17 cellular contexts compared by ENCODE assay signal in the genomic region with DNA sequence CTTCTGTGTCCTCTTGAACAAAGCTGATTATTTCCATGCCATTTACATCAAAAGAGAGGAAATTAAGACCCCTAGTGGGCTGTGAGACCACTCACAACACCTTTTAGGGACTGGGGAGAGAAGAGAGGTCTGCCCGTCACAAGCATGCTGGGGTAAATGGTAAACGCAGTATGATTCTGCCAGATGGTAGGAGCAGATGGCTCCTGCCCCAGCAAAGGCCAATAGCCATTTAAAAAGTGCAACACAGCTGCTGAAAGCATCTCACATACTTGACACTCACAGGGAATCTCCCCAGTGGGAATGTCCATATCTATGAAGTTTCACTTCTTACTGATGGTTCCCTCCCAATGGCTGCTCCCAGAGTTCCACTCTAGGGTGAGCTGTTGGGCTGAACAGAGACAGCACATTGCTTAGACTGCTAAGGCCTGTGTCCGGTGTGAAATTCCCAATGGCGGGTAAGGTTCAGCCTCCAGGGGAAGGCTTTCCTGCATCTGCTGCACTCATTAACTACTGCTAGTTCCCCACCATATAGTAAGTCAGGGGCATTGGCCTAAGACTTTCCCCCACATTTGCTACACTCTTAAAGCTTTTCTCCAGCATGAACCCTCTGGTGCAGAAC. TPM values are rescaled to one million over a fixed set of nuclear protein-coding genes. Genes with fewer than 3 reads are reported as not detected.
DNase-seq lines count a peak whose midpoint lies in the region; ATAC-seq and TF ChIP-seq lines count a peak whose summit lies in the region.
"Had no signal": no experiment of that assay in that cellular context is flagged by ENCODE, and none has a peak within 500 bp of the region (broad histone marks: within the 10 kb centered on the region; RNA-seq: fewer than 3 reads in every experiment).

No MANE protein-coding gene starts in this region.

- H3K27me3 ChIP-seq in MG63: no peaks in the 10 kb centered on the region
- H3K27me3 ChIP-seq: BLaER1 treated with 17β-estradiol and CSF1 and Interleukin-3, amounts not matched to agents 10 nM and 100 nM; SJSA1 had no signal

- ATAC-seq in esophagus mucosa: no peak
- ATAC-seq: K562 had no signal

- H3K4me3 Mint-ChIP-seq in glutamatergic neuron (ENCODE audit: unreplicated experiment) (peak overlapping the region; percentile 66), type B pancreatic cell (no peak overlapping the region)
- H3K4me3 Mint-ChIP-seq: HFFc6 had no signal

- H3K36me3 ChIP-seq in MG63: peaks cover 4% of the 10 kb centered on the region

- H3K27me3 Mint-ChIP-seq in glutamatergic neuron (ENCODE audit: unreplicated experiment) (peaks cover 22% of the 10 kb centered on the region), type B pancreatic cell (no peaks in the 10 kb centered on the region)

- peaks cover 31% of the 10 kb centered on the region for H3K4me1 Mint-ChIP-seq in glutamatergic neuron (ENCODE audit: low read depth, unreplicated experiment)
- no peaks in the 10 kb centered on the region for H3K4me1 Mint-ChIP-seq in type B pancreatic cell (ENCODE audit: unreplicated experiment)

- DNase-seq in NCI-H2081 (lab: John Stamatoyannopoulos, UW) (peak; percentile 43 to 84), NCI-H2081 treated with DMSO at 0.1 percent for 48 hours (lab: John Stamatoyannopoulos, UW) (no peak), NCI-H524 (lab: John Stamatoyannopoulos, UW) (peak; percentile 94 to 98), glutamatergic neuron (peak; percentile 34), type B pancreatic cell (ENCODE audit: extremely low spot score, unreplicated experiment) (peak; percentile 16), MG63 (no peak), activated gamma-delta T cell (lab: John Stamatoyannopoulos, UW) (no peak)
- DNase-seq: HFFc6, NCI-H1048, SW 1271 had no signal

- H3K36me3 Mint-ChIP-seq in glutamatergic neuron (ENCODE audit: unreplicated experiment) (peaks cover 60% of the 10 kb centered on the region), type B pancreatic cell (peaks cover 74% of the 10 kb centered on the region)

- TF ChIP-seq CTCF in glutamatergic neuron (IDR thresholded peaks at IDR 0.05; ENCODE audit: partially characterized antibody, unreplicated experiment) (peak; percentile 22), type B pancreatic cell (conservative IDR thresholded peaks at IDR 0.05) (no peak)

- H3K27ac Mint-ChIP-seq in glutamatergic neuron (ENCODE audit: unreplicated experiment) (peak overlapping the region; percentile 89), type B pancreatic cell (no peak overlapping the region)
- H3K27ac Mint-ChIP-seq: HFFc6 had no signal

- peaks cover 38% of the 10 kb centered on the region for H3K9me3 ChIP-seq in MG63

- H3K9me3 Mint-ChIP-seq in glutamatergic neuron (ENCODE audit: unreplicated experiment) (peaks cover 17% of the 10 kb centered on the region), type B pancreatic cell (peaks cover 17% of the 10 kb centered on the region)

- H3K4me3 ChIP-seq in MG63: no peak overlapping the region
- H3K4me3 ChIP-seq: K562, SJSA1 had no signal

RNA-seq across cellular contexts. Expression of a gene that starts 7.4 kb away (rescaled TPM):
- total RNA-seq in glutamatergic neuron (ENCODE audit: unreplicated experiment): 20.3 TPM
- 5.9 and 7.8 TPM in 2 replicates for total RNA-seq in type B pancreatic cell (ENCODE audit: low replicate concordance)
- total RNA-seq in MG63 (2014; rRNA removed; shearing (Covaris generic); ENCODE audit: low replicate concordance): 1.4 TPM in 1 of 2 replicates, not detected in the other
- 2.0 TPM for total RNA-seq in esophagus mucosa
- total RNA-seq: NCI-H460 had no signal

RNA-seq across cellular contexts. Expression of a gene that starts 11.0 kb away (rescaled TPM):
- 57.5 TPM for total RNA-seq in glutamatergic neuron (ENCODE audit: unreplicated experiment)
- total RNA-seq in type B pancreatic cell (ENCODE audit: low replicate concordance): 13.2 and 15.4 TPM in 2 replicates
- total RNA-seq in MG63 (2014; rRNA removed; shearing (Covaris generic); ENCODE audit: low replicate concordance): not detected in 2 replicates
- total RNA-seq in esophagus mucosa: 0.60 TPM
- total RNA-seq: NCI-H460, OCI-LY7, RPMI7951 had no signal

RNA-seq across cellular contexts. Expression of a gene that starts 26.6 kb away (rescaled TPM):
- total RNA-seq in glutamatergic neuron (ENCODE audit: unreplicated experiment): 41.5 TPM
- 23.9 and 29.6 TPM in 2 replicates for total RNA-seq in type B pancreatic cell (ENCODE audit: low replicate concordance)
- 7.7 and 10.0 TPM in 2 replicates for total RNA-seq in MG63 (2014; rRNA removed; shearing (Covaris generic); ENCODE audit: low replicate concordance)
- 6.8 TPM for total RNA-seq in esophagus mucosa

RNA-seq across cellular contexts. Expression of a gene that starts 38.2 kb away (rescaled TPM):
- 13.4 TPM for total RNA-seq in glutamatergic neuron (ENCODE audit: unreplicated experiment)
- total RNA-seq in type B pancreatic cell (ENCODE audit: low replicate concordance): 14.4 and 16.1 TPM in 2 replicates
- total RNA-seq in MG63 (2014; rRNA removed; shearing (Covaris generic); ENCODE audit: low replicate concordance): 4.6 and 41.6 TPM in 2 replicates
- 4.9 TPM for total RNA-seq in esophagus mucosa

RNA-seq across cellular contexts. Expression of a gene that starts 49.5 kb away (rescaled TPM):
- total RNA-seq in glutamatergic neuron (ENCODE audit: unreplicated experiment) (22.7 TPM), type B pancreatic cell (ENCODE audit: low replicate concordance) (19.6 and 25.3 TPM in 2 replicates), esophagus mucosa (9.4 TPM)
- total RNA-seq in MG63 (2014; rRNA removed; shearing (Covaris generic); ENCODE audit: low replicate concordance): 3.3 and 5.7 TPM in 2 replicates

Comparison
In these comparisons a context has a peak if more than half of its experiments do, and no peak if none do; other contexts are left out.
1. DNase-seq: peak in NCI-H2081 (2 of 2), NCI-H524 (2 of 2), glutamatergic neuron (single experiment) and type B pancreatic cell (single experiment); none in NCI-H2081 treated with DMSO at 0.1 percent for 48 hours (single experiment), MG63 (single experiment) and activated gamma-delta T cell (single experiment).